ENCODE assay signal across 34 cellular contexts in the genomic region with DNA sequence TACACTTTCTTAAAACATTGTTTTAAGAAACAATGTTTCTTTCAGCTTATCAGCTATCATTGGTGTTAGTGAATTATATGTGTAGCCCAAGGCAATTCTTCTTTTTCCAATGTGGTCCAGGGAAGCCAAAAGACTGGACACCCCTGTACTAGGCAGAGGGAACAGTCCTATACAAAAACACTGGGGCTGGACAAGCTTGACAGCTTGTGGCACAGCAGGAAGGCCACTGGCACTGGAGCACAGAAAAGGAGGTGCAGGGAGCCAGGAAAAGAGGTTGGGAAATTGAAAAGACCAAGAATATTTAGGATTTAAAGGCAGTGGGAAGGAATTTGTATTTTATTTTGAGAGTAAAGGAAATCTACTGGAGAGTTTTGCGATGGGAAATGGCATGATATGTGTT. TPM values are rescaled to one million over a fixed set of nuclear protein-coding genes. Genes with fewer than 3 reads are reported as not detected.
"Had no signal": no experiment of that assay in that cellular context is flagged by ENCODE, and none has a peak within 500 bp of the region (broad histone marks: within the 10 kb centered on the region; RNA-seq: fewer than 3 reads in every experiment).

No MANE protein-coding gene starts in this region.

- DNase-seq: activated CD4-positive, alpha-beta memory T cell treated with anti-CD3 and anti-CD28 coated beads for 36 hours; activated CD4-positive, alpha-beta T cell treated with anti-CD3 and anti-CD28 coated beads for 48 hours; activated CD4-positive, alpha-beta T cell treated with anti-CD3 and anti-CD28 coated beads, Interleukin-2, amount 50 U/mL, for 1 hour; activated CD4-positive, alpha-beta T cell treated with anti-CD3 and anti-CD28 coated beads, Interleukin-2, amount 50 U/mL, for 4 hours; activated CD4-positive, CD25-positive, alpha-beta regulatory T cell; activated CD8-positive, alpha-beta memory T cell treated with anti-CD3 and anti-CD28 coated beads, Interleukin-2, amount 50 U/mL, for 4 hours; activated CD8-positive, alpha-beta T cell treated with anti-CD3 and anti-CD28 coated beads for 36 hours; activated effector memory CD4-positive, alpha-beta T cell treated with anti-CD3 and anti-CD28 coated beads, Interleukin-2, amount 50 U/mL, for 16 hours; activated gamma-delta T cell treated with Interleukin-2 at 50 U/mL for 16 hours; activated naive CD4-positive, alpha-beta T cell; activated naive CD4-positive, alpha-beta T cell treated with anti-CD3 and anti-CD28 coated beads for 36 hours; activated naive CD4-positive, alpha-beta T cell treated with anti-CD3 and anti-CD28 coated beads, Interleukin-2, amount 50 U/mL, for 16 hours; activated naive CD8-positive, alpha-beta T cell treated with anti-CD3 and anti-CD28 coated beads for 36 hours; activated T-cell treated with anti-CD3 and anti-CD28 coated beads for 4 hours; activated T-cell treated with anti-CD3 and anti-CD28 coated beads, Interleukin-2, amount 50 U/mL, for 1 hour; activated T-cell treated with anti-CD3 and anti-CD28 coated beads, Interleukin-2, amount 50 U/mL, for 4 hours; activated T-cell treated with anti-CD3 and anti-CD28 coated beads, Interleukin-2, amount 50 U/mL, for 72 hours; adrenal gland; amniotic stem cell; aorta; body of pancreas; brain microvascular endothelial cell; central memory CD4-positive, alpha-beta T cell; SW 1271; T-helper 1 cell; T-helper 2 cell; T-helper 9 cell; WERI-Rb-1 had no signal

RNA-seq across cellular contexts. Expression of a gene that starts 47.7 kb away (rescaled TPM):
- total RNA-seq: activated CD4-positive, alpha-beta memory T cell treated with anti-CD3 and anti-CD28 coated beads for 36 hours; activated CD8-positive, alpha-beta T cell treated with anti-CD3 and anti-CD28 coated beads for 36 hours; activated naive CD4-positive, alpha-beta T cell treated with anti-CD3 and anti-CD28 coated beads for 36 hours; activated naive CD4-positive, alpha-beta T cell treated with anti-CD3 and anti-CD28 coated beads, Interleukin-2, amount 50 U/mL, for 72 hours; activated naive CD8-positive, alpha-beta T cell treated with anti-CD3 and anti-CD28 coated beads for 36 hours; activated T-cell treated with anti-CD3 and anti-CD28 coated beads, Interleukin-2, amount 50 U/mL, for 4 hours; activated T-cell treated with anti-CD3 and anti-CD28 coated beads, Interleukin-2, amount 50 U/mL, for 72 hours; activated T-helper 1 cell treated with anti-CD3 and anti-CD28 coated beads, Interleukin-12 subunit alpha, Interleukin-12 subunit beta, Interleukin-2, Interleukin-4 antibody, amounts not matched to agents 30 ng/mL and 10 ng/mL and 1 ng/mL, durations not matched to agents 14 hours and 24 hours and 36 hours; activated T-helper 17 cell treated with anti-CD3 and anti-CD28 coated beads, Interleukin-2, amount 50 U/mL, for 72 hours; aorta; astrocyte; cardiac septum; chondrocyte had no signal
